ENCODE assay signal across 27 cellular contexts in genomic region chr12:127422935-127423585, GRCh38.
"Had no signal": no experiment of that assay in that cellular context is flagged by ENCODE, and none has a peak within 500 bp of the region (broad histone marks: within the 10 kb centered on the region; RNA-seq: fewer than 3 reads in every experiment).

No MANE protein-coding gene starts in this region.

- FAIRE-seq: kidney, pancreas had no signal

- H3K4me1 ChIP-seq: colonic mucosa, gastrocnemius medialis, pancreas, right lobe of liver, suprapubic skin, transverse colon, upper lobe of right lung, uterus had no signal

- H3K9me3 ChIP-seq: colonic mucosa, gastrocnemius medialis, neutrophil, pancreas, suprapubic skin, transverse colon, upper lobe of right lung, uterus had no signal

- H3K27ac ChIP-seq: colonic mucosa, epithelial cell of prostate, gastrocnemius medialis, neutrophil, pancreas, right lobe of liver, suprapubic skin, transverse colon, upper lobe of right lung, uterus had no signal

- H3K27me3 ChIP-seq: colonic mucosa, gastrocnemius medialis, neutrophil, pancreas, right lobe of liver, suprapubic skin, transverse colon, upper lobe of right lung, uterus had no signal

- ATAC-seq: gastrocnemius medialis; left lobe of liver; natural killer cell; pancreas; right lobe of liver; stimulated activated naive CD8-positive, alpha-beta T cell treated with anti-CD3 and anti-CD28 coated beads, Interleukin-15, amount 100 ng/mL, for 72 hours; upper lobe of right lung had no signal

- H3K4me2 ChIP-seq: smooth muscle cell had no signal

- H3K4me3 ChIP-seq: colonic mucosa, gastrocnemius medialis, lung, pancreas, right lobe of liver, smooth muscle cell, suprapubic skin, transverse colon, upper lobe of right lung, uterus had no signal

- H3K36me3 ChIP-seq: colonic mucosa, gastrocnemius medialis, neutrophil, pancreas, right lobe of liver, suprapubic skin, transverse colon, upper lobe of right lung, uterus had no signal

- DNase-seq: colonic mucosa; effector CD8-positive, alpha-beta T cell; endodermal cell; foreskin fibroblast; gastrocnemius medialis; head of caudate nucleus; kidney; mesenchymal stem cell; midbrain; natural killer cell; pancreas; right lobe of liver; stimulated activated CD4-positive, alpha-beta T cell treated with anti-CD3 and anti-CD28 coated beads, Interleukin-12 subunit alpha, Interleukin-12 subunit beta, amount 100 ng/mL, for 4 hours; stimulated activated CD4-positive, alpha-beta T cell treated with anti-CD3 and anti-CD28 coated beads, Interleukin-1b, Interleukin-23, amount 100 ng/mL, for 48 hours; stimulated activated CD4-positive, alpha-beta T cell treated with anti-CD3 and anti-CD28 coated beads, Interleukin-4, amount 100 ng/mL, for 1 hour; stimulated activated CD8-positive, alpha-beta memory T cell treated with anti-CD3 and anti-CD28 coated beads, Interleukin-4, amount 100 ng/mL, for 48 hours; stimulated activated naive CD4-positive, alpha-beta T cell; stimulated activated naive CD8-positive, alpha-beta T cell treated with anti-CD3 and anti-CD28 coated beads, Interleukin-15, amount 100 ng/mL, for 72 hours; transverse colon; upper lobe of right lung; uterus had no signal
